In genomic region chr3:32431481-32431880, GRCh38 we compare ENCODE assay signal across 1 cellular context.
TF ChIP-seq lines count a peak whose summit lies in the region.

No MANE protein-coding gene starts in this region.

TF ChIP-seq in K562, 482 proteins besides CTCF, POLR2A, EP300 and RAD21:
- no peak for TF ChIP-seq SNIP1 (IDR thresholded peaks at IDR 0.05; ENCODE audit: low read depth)
- no peak for TF ChIP-seq ZBTB9 (CRISPR knock-in tag; IDR thresholded peaks at IDR 0.05)
- no peak for TF ChIP-seq KLF13 (tag; IDR thresholded peaks at IDR 0.05; ENCODE audit: borderline replicate concordance, low read depth)
- no peak for TF ChIP-seq ZFPM2 (CRISPR knock-in tag; IDR thresholded peaks at IDR 0.05)
- no peak for TF ChIP-seq IFI16 (CRISPR knock-in tag; IDR thresholded peaks at IDR 0.05)
